Comparison of ENCODE assay signal across 11 cellular contexts in genomic region chr5:172800088-172800551, GRCh38. TPM values are rescaled to one million over a fixed set of nuclear protein-coding genes. Genes with fewer than 3 reads are reported as not detected.
DNase-seq lines count a peak whose midpoint lies in the region; ATAC-seq, FAIRE-seq and TF ChIP-seq lines count a peak whose summit lies in the region.
"Had no signal": no experiment of that assay in that cellular context is flagged by ENCODE, and none has a peak within 500 bp of the region (broad histone marks: within the 10 kb centered on the region; RNA-seq: fewer than 3 reads in every experiment).

No MANE protein-coding gene starts in this region.

- H3K4me2 ChIP-seq in A549: 0 out of 3 replicates have a peak overlapping the region, but pooled peaks have one; percentile 7

- TF ChIP-seq CTCF in A549 (IDR thresholded peaks at IDR 0.05) (no peak), epithelial cell of esophagus (IDR thresholded peaks at IDR 0.05; ENCODE audit: insufficient read depth, low read depth, low read length, missing control alignments) (no peak)

- H3K27me3 Mint-ChIP-seq in stimulated activated naive CD8-positive, alpha-beta T cell treated with anti-CD3 and anti-CD28 coated beads, Interleukin-15, amount 100 ng/mL, for 72 hours: no peaks in the 10 kb centered on the region
- H3K27me3 Mint-ChIP-seq in activated T-cell treated with anti-CD3 and anti-CD28 coated beads, Interleukin-2, amount 50 U/mL, for 72 hours (ENCODE audit: low read depth): no peaks in the 10 kb centered on the region
- H3K27me3 Mint-ChIP-seq: B cell had no signal

- peak in 1 of 2 experiments; percentile 72 for DNase-seq in A549 (ENCODE audit: low read depth in 1 of 2, low spot score in 1 of 2)
- peak; percentile 92 for DNase-seq in NOMO-1 treated with dmso at 0.1 percent for 144 hours (lab: John Stamatoyannopoulos, UW; ENCODE audit: unreplicated experiment)
- peak; percentile 99 for DNase-seq in epithelial cell of esophagus (ENCODE audit: low read depth)
- DNase-seq in stimulated activated naive CD8-positive, alpha-beta T cell treated with anti-CD3 and anti-CD28 coated beads, Interleukin-15, amount 100 ng/mL, for 72 hours: no peak
- DNase-seq in activated T-cell treated with anti-CD3 and anti-CD28 coated beads, Interleukin-2, amount 50 U/mL, for 72 hours: no peak
- DNase-seq in SJCRH30: no peak
- DNase-seq: stimulated activated naive CD4-positive, alpha-beta T cell had no signal

- TF ChIP-seq EP300 in A549 (IDR thresholded peaks at IDR 0.05): no peak

- TF ChIP-seq POLR2A in A549 (IDR thresholded peaks at IDR 0.05; ENCODE audit: low read length): no peak

- ATAC-seq in A549: peak; percentile 64 to 71
- no peak for ATAC-seq in stimulated activated naive CD8-positive, alpha-beta T cell treated with anti-CD3 and anti-CD28 coated beads, Interleukin-15, amount 100 ng/mL, for 72 hours
- ATAC-seq in HG03469 (IDR thresholded peaks at IDR 0.05; ENCODE audit: unreplicated experiment): no peak
- no peak for ATAC-seq in activated T-cell treated with anti-CD3 and anti-CD28 coated beads, Interleukin-2, amount 50 U/mL, for 72 hours (replicated peaks in 1 of 2)

- POLR2A ChIA-PET in A549 (lab: Yijun Ruan, JAX): interaction anchor here (1.6 to 1.8 kb wide), 2 partner anchors 28 to 30 kb away, joined by 8 to 15 read pairs; partner anchors contain the start of gene DUSP1

- peak overlapping the region; percentile 72 to 82; a peak in 5 of 6 replicates for H3K27ac ChIP-seq in A549
- peak overlapping the region; percentile 73 for H3K27ac ChIP-seq in mesodermal cell (ENCODE audit: low read depth, low read length, severe bottlenecking)
- H3K27ac ChIP-seq in SJCRH30: no peak overlapping the region

- H3K4me1 Mint-ChIP-seq in stimulated activated naive CD8-positive, alpha-beta T cell treated with anti-CD3 and anti-CD28 coated beads, Interleukin-15, amount 100 ng/mL, for 72 hours: peaks cover 8% of the 10 kb centered on the region
- H3K4me1 Mint-ChIP-seq in activated T-cell treated with anti-CD3 and anti-CD28 coated beads, Interleukin-2, amount 50 U/mL, for 72 hours (ENCODE audit: low read depth): peaks cover 12% of the 10 kb centered on the region

- CTCF ChIA-PET in A549 (lab: Yijun Ruan, JAX): interaction anchor here (0.6 to 4.0 kb wide), 5 partner anchors 9 to 133 kb away, joined by 3 to 21 read pairs (median 4); partner anchors contain the start of gene DUSP1

- FAIRE-seq in A549 (lab: Jason Lieb, UNC): no peak
- FAIRE-seq: islet of Langerhans had no signal

- H3K27me3 ChIP-seq in SJCRH30: no peaks in the 10 kb centered on the region

- no peaks in the 10 kb centered on the region for H3K36me3 Mint-ChIP-seq in activated T-cell treated with anti-CD3 and anti-CD28 coated beads, Interleukin-2, amount 50 U/mL, for 72 hours (ENCODE audit: insufficient read depth in 2 of 2)

- 86% methylated on average over 16 of the region's 16 CpGs for WGBS in A549 (ENCODE audit: missing lambda C conversion rate)
- whole genome bisulfite sequencing in mesodermal cell (ENCODE audit: insufficient coverage in 2 of 2), 2 experiments: 90 to 91% methylated on average over 14 to 15 of the region's 16 CpGs

- H3K9me3 ChIP-seq in A549 (0 out of 3 replicates have a peak, but pooled peaks cover 4% of the 10 kb centered on the region), mesodermal cell (ENCODE audit: control insufficient read depth, low read length) (peaks cover 5% of the 10 kb centered on the region), SJCRH30 (replicated peaks) (0 out of 2 replicates have a peak, but pooled peaks cover 3% of the 10 kb centered on the region)

- H3K27ac Mint-ChIP-seq in stimulated activated naive CD8-positive, alpha-beta T cell treated with anti-CD3 and anti-CD28 coated beads, Interleukin-15, amount 100 ng/mL, for 72 hours: no peak overlapping the region
- no peak overlapping the region for H3K27ac Mint-ChIP-seq in activated T-cell treated with anti-CD3 and anti-CD28 coated beads, Interleukin-2, amount 50 U/mL, for 72 hours

- H3K9me3 Mint-ChIP-seq in stimulated activated naive CD8-positive, alpha-beta T cell treated with anti-CD3 and anti-CD28 coated beads, Interleukin-15, amount 100 ng/mL, for 72 hours: no peaks in the 10 kb centered on the region
- H3K9me3 Mint-ChIP-seq in activated T-cell treated with anti-CD3 and anti-CD28 coated beads, Interleukin-2, amount 50 U/mL, for 72 hours: no peaks in the 10 kb centered on the region

- H3K4me3 ChIP-seq in A549: no peak overlapping the region
- no peak overlapping the region for H3K4me3 ChIP-seq in epithelial cell of esophagus (ENCODE audit: low read length)
- H3K4me3 ChIP-seq in mesodermal cell (ENCODE audit: extremely low read depth, insufficient read depth, low read length, poor library complexity, severe bottlenecking): no peak overlapping the region
- no peak overlapping the region for H3K4me3 ChIP-seq in SJCRH30

- no peak for TF ChIP-seq RAD21 in A549 (conservative IDR thresholded peaks at IDR 0.05 in 1 of 2, IDR thresholded peaks at IDR 0.05 in 1 of 2)

- H3K4me3 Mint-ChIP-seq in stimulated activated naive CD8-positive, alpha-beta T cell treated with anti-CD3 and anti-CD28 coated beads, Interleukin-15, amount 100 ng/mL, for 72 hours: no peak overlapping the region
- no peak overlapping the region for H3K4me3 Mint-ChIP-seq in activated T-cell treated with anti-CD3 and anti-CD28 coated beads, Interleukin-2, amount 50 U/mL, for 72 hours
- H3K4me3 Mint-ChIP-seq: B cell had no signal

- no peaks in the 10 kb centered on the region for H3K36me3 ChIP-seq in mesodermal cell (ENCODE audit: control insufficient read depth, insufficient read depth, low read length)
- no peaks in the 10 kb centered on the region for H3K36me3 ChIP-seq in SJCRH30

- peaks cover 58% of the 10 kb centered on the region for H3K4me1 ChIP-seq in A549
- H3K4me1 ChIP-seq in mesodermal cell (ENCODE audit: control insufficient read depth, insufficient read depth, low read length, poor library complexity, severe bottlenecking): peaks cover 32% of the 10 kb centered on the region
- peaks cover 1% of the 10 kb centered on the region; the same call in 1 of the 2 replicates for H3K4me1 ChIP-seq in SJCRH30

TF ChIP-seq in A549, 52 proteins besides CTCF, POLR2A, EP300 and RAD21:
- TF ChIP-seq FOSL2 (IDR thresholded peaks at IDR 0.05) (no peak), FOSL2 (CRISPR knock-in tag; IDR thresholded peaks at IDR 0.05) (peak; percentile 72), EHMT2 (IDR thresholded peaks at IDR 0.05; ENCODE audit: low read depth) (no peak), HOXB5 (CRISPR knock-in tag; IDR thresholded peaks at IDR 0.05) (0 out of 2 replicates have a peak, but pooled peaks have one; percentile 24), KDM5A (IDR thresholded peaks at IDR 0.05) (no peak)
- TF ChIP-seq, protein P1, sequence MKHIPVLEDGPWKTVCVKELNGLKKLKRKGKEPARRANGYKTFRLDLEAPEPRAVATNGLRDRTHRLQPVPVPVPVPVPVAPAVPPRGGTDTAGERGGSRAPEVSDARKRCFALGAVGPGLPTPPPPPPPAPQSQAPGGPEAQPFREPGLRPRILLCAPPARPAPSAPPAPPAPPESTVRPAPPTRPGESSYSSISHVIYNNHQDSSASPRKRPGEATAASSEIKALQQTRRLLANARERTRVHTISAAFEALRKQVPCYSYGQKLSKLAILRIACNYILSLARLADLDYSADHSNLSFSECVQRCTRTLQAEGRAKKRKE (CRISPR knock-in tag; IDR thresholded peaks at IDR 0.05; ENCODE audit: low read depth): peak; percentile 42; the same call in 1 of the 2 replicates

RNA-seq across cellular contexts. Expression of gene DUSP1, which starts 29.1 kb away (rescaled TPM):
- polyA plus RNA-seq in A549 (2011; rRNA removed): 525 and 594 TPM in 2 replicates
- polyA plus RNA-seq in A549 (2012; cell fraction: cytosol; rRNA removed): 540 and 757 TPM in 2 replicates
- 1,192 and 1,375 TPM in 2 replicates for polyA plus RNA-seq in A549 (2012; cell fraction: nucleus; rRNA removed)
- polyA plus RNA-seq in A549 (2017; fragmentation: RNase III; extraction: RNeasy Plus Mini Kit Qiagen cat#74134 plus additional on column Dnase treatment): 191 to 207 TPM (median 203 TPM) in 3 replicates
- 620 and 630 TPM in 2 replicates for polyA minus RNA-seq in A549 (2011; rRNA and poly(A)+ RNA removed)
- polyA plus RNA-seq in mesodermal cell (2013, experiment 1 of 2): 46.7 TPM
- polyA plus RNA-seq in mesodermal cell (2013, experiment 2 of 2): 41.2 TPM
- total RNA-seq in activated T-cell treated with anti-CD3 and anti-CD28 coated beads, Interleukin-2, amount 50 U/mL, for 72 hours: 10 to 100 TPM; 14.5 to 24.5 TPM
- 18.1 and 19.4 TPM in 2 replicates for total RNA-seq in SJCRH30 (2014; rRNA removed; shearing (Covaris generic))

RNA-seq across cellular contexts. Expression of gene ERGIC1, which starts 33.9 kb away (rescaled TPM):
- polyA plus RNA-seq in A549 (2011; rRNA removed) (176 and 208 TPM in 2 replicates), A549 (2017; fragmentation: RNase III; extraction: RNeasy Plus Mini Kit Qiagen cat#74134 plus additional on column Dnase treatment) (289 to 322 TPM (median 304 TPM) in 3 replicates)
- 184 and 254 TPM in 2 replicates for polyA plus RNA-seq in A549 (2012; cell fraction: cytosol; rRNA removed)
- 131 and 150 TPM in 2 replicates for polyA plus RNA-seq in A549 (2012; cell fraction: nucleus; rRNA removed)
- polyA minus RNA-seq in A549 (2011; rRNA and poly(A)+ RNA removed): 418 and 510 TPM in 2 replicates
- 116 TPM for polyA plus RNA-seq in mesodermal cell (2013, experiment 1 of 2)
- 100 TPM for polyA plus RNA-seq in mesodermal cell (2013, experiment 2 of 2)
- total RNA-seq in activated T-cell treated with anti-CD3 and anti-CD28 coated beads, Interleukin-2, amount 50 U/mL, for 72 hours: 10 to 100 TPM; 66.3 to 69.3 TPM
- total RNA-seq in SJCRH30 (2014; rRNA removed; shearing (Covaris generic)): 77.4 and 83.4 TPM in 2 replicates

Comparison
In these comparisons a context has a peak if more than half of its experiments do, and no peak if none do; other contexts are left out.
1. ATAC-seq: peak in A549 (2 of 2); none in stimulated activated naive CD8-positive, alpha-beta T cell treated with anti-CD3 and anti-CD28 coated beads, Interleukin-15, amount 100 ng/mL, for 72 hours (single experiment), HG03469 (single experiment) and activated T-cell treated with anti-CD3 and anti-CD28 coated beads, Interleukin-2, amount 50 U/mL, for 72 hours (0 of 2).
2. DNase-seq: peak in NOMO-1 treated with dmso at 0.1 percent for 144 hours (single experiment) and epithelial cell of esophagus (single experiment); none in stimulated activated naive CD8-positive, alpha-beta T cell treated with anti-CD3 and anti-CD28 coated beads, Interleukin-15, amount 100 ng/mL, for 72 hours (0 of 2), activated T-cell treated with anti-CD3 and anti-CD28 coated beads, Interleukin-2, amount 50 U/mL, for 72 hours (0 of 2) and SJCRH30 (0 of 2).